ENCODE assay signal across 1 cellular context in the genomic region with DNA sequence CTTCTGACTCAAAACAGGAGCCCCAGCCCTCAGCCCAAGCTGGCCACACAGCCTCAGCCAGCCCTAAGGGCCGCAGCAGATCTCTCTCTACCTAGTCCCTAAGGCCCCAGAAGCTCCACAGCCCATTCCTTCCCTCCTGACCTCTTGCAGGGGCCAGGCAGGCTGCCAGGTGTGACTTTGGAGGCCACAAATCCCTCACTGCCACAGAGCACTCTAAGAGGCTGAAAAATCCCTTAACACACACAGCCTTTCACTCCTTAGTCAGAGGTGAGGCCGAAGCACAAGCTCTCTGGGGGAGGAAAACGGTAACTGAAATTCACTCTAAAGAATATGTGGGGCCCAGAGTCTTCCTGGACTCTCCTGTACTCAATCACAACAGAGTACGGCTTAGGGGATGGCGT.
TF ChIP-seq lines count a peak whose summit lies in the region.

No MANE protein-coding gene starts in this region.

TF ChIP-seq in K562, 482 proteins besides CTCF, POLR2A, EP300 and RAD21:
- TF ChIP-seq PCBP2 (IDR thresholded peaks at IDR 0.05; ENCODE audit: low read depth, low read length, poor library complexity, severe bottlenecking): no peak
- TF ChIP-seq, protein P1, sequence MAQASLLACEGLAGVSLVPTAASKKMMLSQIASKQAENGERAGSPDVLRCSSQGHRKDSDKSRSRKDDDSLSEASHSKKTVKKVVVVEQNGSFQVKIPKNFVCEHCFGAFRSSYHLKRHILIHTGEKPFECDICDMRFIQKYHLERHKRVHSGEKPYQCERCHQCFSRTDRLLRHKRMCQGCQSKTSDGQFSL (CRISPR knock-in tag; IDR thresholded peaks at IDR 0.05): no peak
- TF ChIP-seq, protein P1 (tag; IDR thresholded peaks at IDR 0.05): no peak
- no peak for TF ChIP-seq KAT8 (IDR thresholded peaks at IDR 0.05; ENCODE audit: low read depth)
- TF ChIP-seq, protein P2, sequence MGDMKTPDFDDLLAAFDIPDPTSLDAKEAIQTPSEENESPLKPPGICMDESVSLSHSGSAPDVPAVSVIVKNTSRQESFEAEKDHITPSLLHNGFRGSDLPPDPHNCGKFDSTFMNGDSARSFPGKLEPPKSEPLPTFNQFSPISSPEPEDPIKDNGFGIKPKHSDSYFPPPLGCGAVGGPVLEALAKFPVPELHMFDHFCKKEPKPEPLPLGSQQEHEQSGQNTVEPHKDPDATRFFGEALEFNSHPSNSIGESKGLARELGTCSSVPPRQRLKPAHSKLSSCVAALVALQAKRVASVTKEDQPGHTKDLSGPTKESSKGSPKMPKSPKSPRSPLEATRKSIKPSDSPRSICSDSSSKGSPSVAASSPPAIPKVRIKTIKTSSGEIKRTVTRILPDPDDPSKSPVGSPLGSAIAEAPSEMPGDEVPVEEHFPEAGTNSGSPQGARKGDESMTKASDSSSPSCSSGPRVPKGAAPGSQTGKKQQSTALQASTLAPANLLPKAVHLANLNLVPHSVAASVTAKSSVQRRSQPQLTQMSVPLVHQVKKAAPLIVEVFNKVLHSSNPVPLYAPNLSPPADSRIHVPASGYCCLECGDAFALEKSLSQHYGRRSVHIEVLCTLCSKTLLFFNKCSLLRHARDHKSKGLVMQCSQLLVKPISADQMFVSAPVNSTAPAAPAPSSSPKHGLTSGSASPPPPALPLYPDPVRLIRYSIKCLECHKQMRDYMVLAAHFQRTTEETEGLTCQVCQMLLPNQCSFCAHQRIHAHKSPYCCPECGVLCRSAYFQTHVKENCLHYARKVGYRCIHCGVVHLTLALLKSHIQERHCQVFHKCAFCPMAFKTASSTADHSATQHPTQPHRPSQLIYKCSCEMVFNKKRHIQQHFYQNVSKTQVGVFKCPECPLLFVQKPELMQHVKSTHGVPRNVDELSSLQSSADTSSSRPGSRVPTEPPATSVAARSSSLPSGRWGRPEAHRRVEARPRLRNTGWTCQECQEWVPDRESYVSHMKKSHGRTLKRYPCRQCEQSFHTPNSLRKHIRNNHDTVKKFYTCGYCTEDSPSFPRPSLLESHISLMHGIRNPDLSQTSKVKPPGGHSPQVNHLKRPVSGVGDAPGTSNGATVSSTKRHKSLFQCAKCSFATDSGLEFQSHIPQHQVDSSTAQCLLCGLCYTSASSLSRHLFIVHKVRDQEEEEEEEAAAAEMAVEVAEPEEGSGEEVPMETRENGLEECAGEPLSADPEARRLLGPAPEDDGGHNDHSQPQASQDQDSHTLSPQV (IDR thresholded peaks at IDR 0.05): peak; percentile 50; the same call in 1 of the 2 replicates
- TF ChIP-seq ELF1 (tag; IDR thresholded peaks at IDR 0.05): no peak
- TF ChIP-seq NUFIP1 (IDR thresholded peaks at IDR 0.05; ENCODE audit: partially characterized antibody): no peak
- TF ChIP-seq BHLHE40 (IDR thresholded peaks at IDR 0.05; ENCODE audit: low read length): no peak
- TF ChIP-seq NFIC (IDR thresholded peaks at IDR 0.05): no peak
- TF ChIP-seq ZNF75A (CRISPR knock-in tag; IDR thresholded peaks at IDR 0.05): no peak
- TF ChIP-seq L3MBTL2 (IDR thresholded peaks at IDR 0.05): peak; percentile 24; the same call in 1 of the 2 replicates
- TF ChIP-seq ZFX (CRISPR knock-in tag; IDR thresholded peaks at IDR 0.05): peak; percentile 43; the same call in 1 of the 2 replicates
- TF ChIP-seq, protein P3, sequence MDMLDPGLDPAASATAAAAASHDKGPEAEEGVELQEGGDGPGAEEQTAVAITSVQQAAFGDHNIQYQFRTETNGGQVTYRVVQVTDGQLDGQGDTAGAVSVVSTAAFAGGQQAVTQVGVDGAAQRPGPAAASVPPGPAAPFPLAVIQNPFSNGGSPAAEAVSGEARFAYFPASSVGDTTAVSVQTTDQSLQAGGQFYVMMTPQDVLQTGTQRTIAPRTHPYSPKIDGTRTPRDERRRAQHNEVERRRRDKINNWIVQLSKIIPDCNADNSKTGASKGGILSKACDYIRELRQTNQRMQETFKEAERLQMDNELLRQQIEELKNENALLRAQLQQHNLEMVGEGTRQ (CRISPR knock-in tag; IDR thresholded peaks at IDR 0.05): no peak
- TF ChIP-seq, protein P4, sequence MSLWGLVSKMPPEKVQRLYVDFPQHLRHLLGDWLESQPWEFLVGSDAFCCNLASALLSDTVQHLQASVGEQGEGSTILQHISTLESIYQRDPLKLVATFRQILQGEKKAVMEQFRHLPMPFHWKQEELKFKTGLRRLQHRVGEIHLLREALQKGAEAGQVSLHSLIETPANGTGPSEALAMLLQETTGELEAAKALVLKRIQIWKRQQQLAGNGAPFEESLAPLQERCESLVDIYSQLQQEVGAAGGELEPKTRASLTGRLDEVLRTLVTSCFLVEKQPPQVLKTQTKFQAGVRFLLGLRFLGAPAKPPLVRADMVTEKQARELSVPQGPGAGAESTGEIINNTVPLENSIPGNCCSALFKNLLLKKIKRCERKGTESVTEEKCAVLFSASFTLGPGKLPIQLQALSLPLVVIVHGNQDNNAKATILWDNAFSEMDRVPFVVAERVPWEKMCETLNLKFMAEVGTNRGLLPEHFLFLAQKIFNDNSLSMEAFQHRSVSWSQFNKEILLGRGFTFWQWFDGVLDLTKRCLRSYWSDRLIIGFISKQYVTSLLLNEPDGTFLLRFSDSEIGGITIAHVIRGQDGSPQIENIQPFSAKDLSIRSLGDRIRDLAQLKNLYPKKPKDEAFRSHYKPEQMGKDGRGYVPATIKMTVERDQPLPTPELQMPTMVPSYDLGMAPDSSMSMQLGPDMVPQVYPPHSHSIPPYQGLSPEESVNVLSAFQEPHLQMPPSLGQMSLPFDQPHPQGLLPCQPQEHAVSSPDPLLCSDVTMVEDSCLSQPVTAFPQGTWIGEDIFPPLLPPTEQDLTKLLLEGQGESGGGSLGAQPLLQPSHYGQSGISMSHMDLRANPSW (CRISPR knock-in tag; IDR thresholded peaks at IDR 0.05): 0 out of 2 replicates have a peak, but pooled peaks have one; percentile 53
- TF ChIP-seq ZNF583 (CRISPR knock-in tag; IDR thresholded peaks at IDR 0.05): 0 out of 2 replicates have a peak, but pooled peaks have one; percentile 9
